Comparison of ENCODE assay signal across 17 cellular contexts in the genomic region with DNA sequence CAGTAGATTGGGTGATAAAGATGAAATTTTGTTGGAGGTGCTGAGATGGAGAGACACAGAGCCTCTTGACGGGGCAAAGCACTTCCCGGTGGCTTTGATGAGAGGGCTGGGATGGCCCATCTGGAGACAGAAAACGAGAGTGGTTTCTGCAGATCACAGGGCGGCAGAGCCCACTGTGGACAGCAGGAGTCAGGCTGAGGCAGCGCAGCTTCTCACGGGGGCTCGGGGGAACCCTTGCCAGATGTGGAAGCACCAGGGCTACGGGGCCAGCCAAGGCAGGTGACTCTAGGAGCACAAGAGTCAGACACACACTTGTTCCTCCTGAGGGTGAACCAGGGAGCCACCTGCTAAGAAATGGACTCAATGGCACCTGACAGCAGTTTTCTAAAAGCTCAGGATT.
DNase-seq lines count a peak whose midpoint lies in the region; ATAC-seq and TF ChIP-seq lines count a peak whose summit lies in the region.
"Had no signal": no experiment of that assay in that cellular context is flagged by ENCODE, and none has a peak within 500 bp of the region (broad histone marks: within the 10 kb centered on the region; RNA-seq: fewer than 3 reads in every experiment).

No MANE protein-coding gene starts in this region.

- no peaks in the 10 kb centered on the region for H3K9me3 Mint-ChIP-seq in type B pancreatic cell

- no peaks in the 10 kb centered on the region for H3K79me2 ChIP-seq in osteoblast (ENCODE audit: insufficient read depth, low read length)

- TF ChIP-seq POLR2A in body of pancreas (IDR thresholded peaks at IDR 0.05): no peak

- no peak overlapping the region for H3K4me3 ChIP-seq in coronary artery
- no peak overlapping the region for H3K4me3 ChIP-seq in osteoblast (ENCODE audit: insufficient read depth, low read length)
- no peak overlapping the region for H3K4me3 ChIP-seq in body of pancreas
- H3K4me3 ChIP-seq: GM23248 had no signal

- WGBS in body of pancreas, 2 donors: 70 to 80% methylated on average over 6 to 8 of the region's 8 CpGs

- no peaks in the 10 kb centered on the region for H3K9me3 ChIP-seq in osteoblast (ENCODE audit: low read depth, low read length)
- no peaks in the 10 kb centered on the region for H3K9me3 ChIP-seq in body of pancreas

- TF ChIP-seq CTCF in coronary artery (IDR thresholded peaks at IDR 0.05) (no peak), osteoblast (IDR thresholded peaks at IDR 0.05; ENCODE audit: extremely low read depth, low read depth, low read length) (no peak), type B pancreatic cell (conservative IDR thresholded peaks at IDR 0.05) (no peak), body of pancreas (IDR thresholded peaks at IDR 0.05) (no peak)

- no peak overlapping the region for H3K27ac Mint-ChIP-seq in type B pancreatic cell

- no peak overlapping the region for H3K4me2 ChIP-seq in osteoblast (ENCODE audit: insufficient read depth, low read length)

- H3K36me3 ChIP-seq in osteoblast (ENCODE audit: insufficient read depth, low read length) (no peaks in the 10 kb centered on the region), body of pancreas (replicated peaks in 1 of 2; ENCODE audit: insufficient read depth in 1 of 2, low read depth in 2 of 2) (no peaks in the 10 kb centered on the region)

- H3K27me3 Mint-ChIP-seq in type B pancreatic cell: peaks cover 5% of the 10 kb centered on the region

- H4K20me1 ChIP-seq in osteoblast (ENCODE audit: insufficient read depth, low read length): no peaks in the 10 kb centered on the region

- DNase-seq in Right ventricle myocardium superior (peak; percentile 27), Right ventricle myocardium inferior (ENCODE audit: missing footprints) (no peak), coronary artery (ENCODE audit: low spot score) (peak; percentile 61), osteoblast (ENCODE audit: insufficient read length, low spot score, missing footprints) (peak; percentile 62), type B pancreatic cell (ENCODE audit: extremely low spot score, unreplicated experiment) (peak; percentile 44), NCI-H226 (no peak), body of pancreas (no peak), NCI-H146 (lab: John Stamatoyannopoulos, UW) (no peak)
- DNase-seq: C1 segment of cervical spinal cord, DND-41, GM23248, KBM-7, NCI-H1436 treated with DMSO at 0.1 percent for 48 hours, NCI-H2081, NCI-H510A, NCI-H774, PC-3 had no signal

- H3K27ac ChIP-seq in coronary artery (no peak overlapping the region), osteoblast (ENCODE audit: low read depth, low read length) (no peak overlapping the region), body of pancreas (no peak overlapping the region)
- H3K27ac ChIP-seq: GM23248 had no signal

- H3K4me1 ChIP-seq in osteoblast (ENCODE audit: insufficient read depth, low read length): no peaks in the 10 kb centered on the region
- no peaks in the 10 kb centered on the region for H3K4me1 ChIP-seq in body of pancreas

- H3K4me1 Mint-ChIP-seq in type B pancreatic cell (ENCODE audit: unreplicated experiment): no peaks in the 10 kb centered on the region

- H3K36me3 Mint-ChIP-seq in type B pancreatic cell: no peaks in the 10 kb centered on the region

- ATAC-seq in Right ventricle myocardium superior (ENCODE audit: poor library complexity) (no peak), Right ventricle myocardium inferior (no peak), body of pancreas (no peak)
- ATAC-seq: PC-3 had no signal

- no peak overlapping the region for H3K4me3 Mint-ChIP-seq in type B pancreatic cell

- H2AFZ ChIP-seq in osteoblast (ENCODE audit: low read length): no peak overlapping the region
- H2AFZ ChIP-seq: GM23248 had no signal

- H3K27me3 ChIP-seq in osteoblast (ENCODE audit: insufficient read depth, low read length) (no peaks in the 10 kb centered on the region), body of pancreas (no peaks in the 10 kb centered on the region)

- intact Hi-C loops in Right ventricle myocardium superior (cut with DNase I): no loop called here
- intact Hi-C loops in Right ventricle myocardium inferior (cut with DNase I): no loop called here
- intact Hi-C loops in body of pancreas (cut with DNase I): no loop called here

Comparison
In these comparisons a context has a peak if more than half of its experiments do, and no peak if none do; other contexts are left out.
1. DNase-seq: peak in Right ventricle myocardium superior (single experiment), coronary artery (single experiment), osteoblast (single experiment) and type B pancreatic cell (single experiment); none in Right ventricle myocardium inferior (single experiment), NCI-H226 (single experiment), body of pancreas (0 of 4) and NCI-H146 (single experiment).